Comparison of ENCODE assay signal across 8 cellular contexts in genomic region chr17:17900615-17901520, GRCh38.
DNase-seq lines count a peak whose midpoint lies in the region; ATAC-seq, FAIRE-seq and TF ChIP-seq lines count a peak whose summit lies in the region.

No MANE protein-coding gene starts in this region.

- TF ChIP-seq CTCF in cardiac fibroblast (IDR thresholded peaks at IDR 0.05; ENCODE audit: low read depth, low read length) = no peak
- no peak for TF ChIP-seq CTCF in lower lobe of right lung (IDR thresholded peaks at IDR 0.05)

- H3K36me3 ChIP-seq in lower lobe of right lung = peaks cover 28% of the 10 kb centered on the region

- peaks cover 29% of the 10 kb centered on the region for H3K4me1 ChIP-seq in lower lobe of right lung

- intact Hi-C loops in lower lobe of right lung (cut with DNase I) = no loop called here

- DNase-seq in AML-193 (lab: John Stamatoyannopoulos, UW) (peak; percentile 61 to 64), NCI-H146 treated with DMSO at 0.1 percent for 48 hours (lab: John Stamatoyannopoulos, UW; ENCODE audit: unreplicated experiment) (peak; percentile 23), cardiac fibroblast (ENCODE audit: low read depth in 2 of 2) (peak; percentile 95 to 98), lower lobe of right lung (peak; percentile 78), urothelium cell line (ENCODE audit: low spot score) (peak; percentile 81), retina (no peak)
- DNase-seq in activated CD8-positive, alpha-beta memory T cell treated with anti-CD3 and anti-CD28 coated beads for 24 hours = no peak

- H3K4me3 ChIP-seq in cardiac fibroblast (replicated peaks in 1 of 2; ENCODE audit: low read depth in 2 of 2, low read length in 2 of 2) (no peak overlapping the region), lower lobe of right lung (no peak overlapping the region)

- ATAC-seq in lower lobe of right lung = peak; percentile 92 to 93
- ATAC-seq in GM18909 (IDR thresholded peaks at IDR 0.05; ENCODE audit: poor library complexity, unreplicated experiment) = no peak

- no peaks in the 10 kb centered on the region for H3K9me3 ChIP-seq in lower lobe of right lung

- no peaks in the 10 kb centered on the region for H3K27me3 ChIP-seq in lower lobe of right lung (ENCODE audit: low read depth)

- peak overlapping the region; percentile 51 for H3K27ac ChIP-seq in lower lobe of right lung

- FAIRE-seq in urothelium cell line (lab: Jason Lieb, UNC) = no peak

Comparison
In these comparisons a context has a peak if more than half of its experiments do, and no peak if none do; other contexts are left out.
1. DNase-seq: peak in AML-193 (2 of 2), NCI-H146 treated with DMSO at 0.1 percent for 48 hours (single experiment), cardiac fibroblast (2 of 2), lower lobe of right lung (single experiment) and urothelium cell line (single experiment); none in activated CD8-positive, alpha-beta memory T cell treated with anti-CD3 and anti-CD28 coated beads for 24 hours (single experiment) and retina (single experiment).